ENCODE assay signal across 19 cellular contexts in the genomic region with DNA sequence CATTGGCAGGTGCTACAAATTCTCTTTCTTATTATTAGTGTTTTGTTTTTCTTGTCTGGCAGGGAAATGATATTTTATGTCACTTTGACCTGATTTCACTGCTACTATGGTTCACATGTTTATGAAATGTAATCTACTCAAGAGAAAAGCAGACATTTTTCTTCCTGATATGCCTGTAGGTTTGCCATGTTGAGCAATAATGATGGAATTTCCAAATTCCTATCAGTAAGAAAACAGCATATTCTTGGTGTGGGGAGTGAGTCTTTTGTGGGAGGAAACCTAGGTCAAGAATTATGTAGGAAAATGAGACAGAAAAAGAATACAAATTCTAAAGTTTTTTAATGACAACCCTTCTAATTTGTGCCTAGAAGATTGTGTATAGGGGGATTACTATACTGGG.
"Had no signal": no experiment of that assay in that cellular context is flagged by ENCODE, and none has a peak within 500 bp of the region (broad histone marks: within the 10 kb centered on the region; RNA-seq: fewer than 3 reads in every experiment).

No MANE protein-coding gene starts in this region.

- ATAC-seq: effector memory CD8-positive, alpha-beta T cell; heart left ventricle; naive thymus-derived CD4-positive, alpha-beta T cell; psoas muscle; right lobe of liver; stimulated activated naive B cell treated with anti-CD40 and anti-IgM and Interleukin-4, amounts not matched to agents 10 μg/mL and 1 μg/mL and 100 μg/mL, for 72 hours had no signal

- H3K4me3 ChIP-seq: esophagus squamous epithelium, heart left ventricle, psoas muscle, right lobe of liver, skin epidermis, stomach, thoracic aorta, transverse colon had no signal

- DNase-seq: effector memory CD8-positive, alpha-beta T cell; esophagus squamous epithelium; heart left ventricle; hippocampal formation; kidney glomerular epithelial cell; mesendoderm; naive thymus-derived CD4-positive, alpha-beta T cell; nephron progenitor cell; psoas muscle; retina; right lobe of liver; stimulated activated CD4-positive, alpha-beta T cell treated with anti-CD3 and anti-CD28 coated beads, Interleukin-2, amount 100 ng/mL, for 24 hours; stimulated activated CD4-positive, alpha-beta T cell treated with anti-CD3 and anti-CD28 coated beads, Interleukin-4, amount 100 ng/mL, for 4 hours; stimulated activated naive B cell treated with anti-CD40 and anti-IgM and Interleukin-4, amounts not matched to agents 10 μg/mL and 1 μg/mL and 100 μg/mL, for 72 hours; stomach; substantia nigra; transverse colon had no signal
